8 cellular contexts compared by ENCODE assay signal in genomic region chr1:39098569-39099250, GRCh38.
DNase-seq lines count a peak whose midpoint lies in the region; ATAC-seq and TF ChIP-seq lines count a peak whose summit lies in the region.

No MANE protein-coding gene starts in this region.

- no peaks in the 10 kb centered on the region for H3K36me3 ChIP-seq in Peyer's patch
- H3K36me3 ChIP-seq in fibroblast of lung (ENCODE audit: control insufficient read depth, insufficient read depth, low read length), result no peaks in the 10 kb centered on the region
- no peaks in the 10 kb centered on the region for H3K36me3 ChIP-seq in testis (ENCODE audit: low read depth, missing control alignments)

- WGBS in testis, 2 donors, result 26 to 38% methylated on average over 5 of the region's 5 CpGs

- H3K9me3 Mint-ChIP-seq in activated T-cell treated with anti-CD3 and anti-CD28 coated beads, Interleukin-2, amount 50 U/mL, for 72 hours, result no peaks in the 10 kb centered on the region
- no peaks in the 10 kb centered on the region for H3K9me3 Mint-ChIP-seq in natural killer cell treated with Interleukin-12 subunit alpha and Interleukin-12 subunit beta and Interleukin-15 and Interleukin-18, amount 100 ng/mL, for 72 hours

- H3K27ac ChIP-seq in Peyer's patch (no peak overlapping the region), fibroblast of lung (ENCODE audit: insufficient read depth, low read length) (peak overlapping the region; percentile 81), testis (no peak overlapping the region)

- no peaks in the 10 kb centered on the region for H3K36me3 Mint-ChIP-seq in activated T-cell treated with anti-CD3 and anti-CD28 coated beads, Interleukin-2, amount 50 U/mL, for 72 hours (ENCODE audit: insufficient read depth in 2 of 2)
- H3K36me3 Mint-ChIP-seq in natural killer cell treated with Interleukin-12 subunit alpha and Interleukin-12 subunit beta and Interleukin-15 and Interleukin-18, amount 100 ng/mL, for 72 hours, result no peaks in the 10 kb centered on the region

- no peak for TF ChIP-seq POLR2A in Peyer's patch (IDR thresholded peaks at IDR 0.05)
- no peak for TF ChIP-seq POLR2A in testis (IDR thresholded peaks at IDR 0.05)

- H3K4me3 Mint-ChIP-seq in activated T-cell treated with anti-CD3 and anti-CD28 coated beads, Interleukin-2, amount 50 U/mL, for 72 hours, result no peak overlapping the region
- H3K4me3 Mint-ChIP-seq in natural killer cell treated with Interleukin-12 subunit alpha and Interleukin-12 subunit beta and Interleukin-15 and Interleukin-18, amount 100 ng/mL, for 72 hours, result no peak overlapping the region

- H4K20me1 ChIP-seq in fibroblast of lung (ENCODE audit: control insufficient read depth, extremely low read depth, insufficient read depth, low read length), result no peaks in the 10 kb centered on the region

- H3K4me1 ChIP-seq in Peyer's patch (peaks cover 0 to 4% (median under 1%) of the 10 kb centered on the region in 4 donors), fibroblast of lung (ENCODE audit: control insufficient read depth, extremely low read depth, insufficient read depth, low read length) (peaks cover 13% of the 10 kb centered on the region), testis (peaks cover 6% of the 10 kb centered on the region)

- no peak overlapping the region for H3K4me2 ChIP-seq in fibroblast of lung (ENCODE audit: extremely low read depth, insufficient read depth, low read length)

- peak overlapping the region; percentile 9 for H3K9ac ChIP-seq in fibroblast of lung (ENCODE audit: insufficient read depth, low read length)

- H3K27me3 Mint-ChIP-seq in activated T-cell treated with anti-CD3 and anti-CD28 coated beads, Interleukin-2, amount 50 U/mL, for 72 hours (ENCODE audit: low read depth), result no peaks in the 10 kb centered on the region
- peaks cover 0 to 3% of the 10 kb centered on the region in 2 donors for H3K27me3 Mint-ChIP-seq in natural killer cell treated with Interleukin-12 subunit alpha and Interleukin-12 subunit beta and Interleukin-15 and Interleukin-18, amount 100 ng/mL, for 72 hours

- TF ChIP-seq CTCF in LNCAP (IDR thresholded peaks at IDR 0.05), result peak; percentile 72
- peak; percentile 27 to 78 (median 68) for TF ChIP-seq CTCF in Peyer's patch (IDR thresholded peaks at IDR 0.05)
- peak; percentile 73 to 82 for TF ChIP-seq CTCF in fibroblast of lung (conservative IDR thresholded peaks at IDR 0.05 in 1 of 2, IDR thresholded peaks at IDR 0.05 in 1 of 2; ENCODE audit: low read depth in 1 of 2, low read length in 2 of 2)
- TF ChIP-seq CTCF in testis (IDR thresholded peaks at IDR 0.05), result peak; percentile 33 to 62 (median 59)

- peak overlapping the region; percentile 58 for H2AFZ ChIP-seq in fibroblast of lung (ENCODE audit: low read length)

- peak; percentile 85 to 87 for ATAC-seq in activated T-cell treated with anti-CD3 and anti-CD28 coated beads, Interleukin-2, amount 50 U/mL, for 72 hours (replicated peaks in 1 of 2)
- peak; percentile 79 to 82 for ATAC-seq in natural killer cell treated with Interleukin-12 subunit alpha and Interleukin-12 subunit beta and Interleukin-15 and Interleukin-18, amount 100 ng/mL, for 72 hours
- no peak for ATAC-seq in GM18868 (IDR thresholded peaks at IDR 0.05; ENCODE audit: unreplicated experiment)

- intact Hi-C loops in testis (cut with DNase I; ENCODE audit: low total_unique reads), result loop anchor here (5.0 kb wide), 1 partner anchor 159 kb away; no protein-coding TSS in a partner anchor

- H3K4me1 Mint-ChIP-seq in activated T-cell treated with anti-CD3 and anti-CD28 coated beads, Interleukin-2, amount 50 U/mL, for 72 hours (ENCODE audit: low read depth), result peaks cover 29% of the 10 kb centered on the region
- H3K4me1 Mint-ChIP-seq in natural killer cell treated with Interleukin-12 subunit alpha and Interleukin-12 subunit beta and Interleukin-15 and Interleukin-18, amount 100 ng/mL, for 72 hours (ENCODE audit: low read depth in 2 of 2), result peaks cover 15 to 21% of the 10 kb centered on the region in 2 donors

- H3K4me3 ChIP-seq in Peyer's patch, result no peak overlapping the region
- H3K4me3 ChIP-seq in fibroblast of lung (replicated peaks in 1 of 4; ENCODE audit: control extremely low read depth in 1 of 4, insufficient read depth in 1 of 4, low read depth in 3 of 4, low read length in 4 of 4), result no peak overlapping the region
- H3K4me3 ChIP-seq in testis, result no peak overlapping the region

- peak overlapping the region; percentile 34 for H3K27ac Mint-ChIP-seq in activated T-cell treated with anti-CD3 and anti-CD28 coated beads, Interleukin-2, amount 50 U/mL, for 72 hours
- H3K27ac Mint-ChIP-seq in natural killer cell treated with Interleukin-12 subunit alpha and Interleukin-12 subunit beta and Interleukin-15 and Interleukin-18, amount 100 ng/mL, for 72 hours, result peak overlapping the region in 1 of 2 donors; percentile 7

- H3K79me2 ChIP-seq in fibroblast of lung (ENCODE audit: control insufficient read depth, insufficient read depth, low read length), result peaks cover under 1% of the 10 kb centered on the region

- no peaks in the 10 kb centered on the region for H3K9me3 ChIP-seq in Peyer's patch
- no peaks in the 10 kb centered on the region for H3K9me3 ChIP-seq in fibroblast of lung (ENCODE audit: control insufficient read depth, insufficient read depth, low read depth, low read length)
- no peaks in the 10 kb centered on the region for H3K9me3 ChIP-seq in testis

- no peaks in the 10 kb centered on the region for H3K27me3 ChIP-seq in Peyer's patch
- no peaks in the 10 kb centered on the region for H3K27me3 ChIP-seq in fibroblast of lung (ENCODE audit: control insufficient read depth, insufficient read depth, low read length)
- H3K27me3 ChIP-seq in testis, result no peaks in the 10 kb centered on the region

- DNase-seq in DMS79 (lab: John Stamatoyannopoulos, UW) (peak; percentile 96), Peyer's patch (peak; percentile 45 to 75 (median 52)), fibroblast of lung (ENCODE audit: low read depth in 2 of 2) (peak; percentile 90 to 95), testis (peak; percentile 73)
- DNase-seq in activated T-cell treated with anti-CD3 and anti-CD28 coated beads, Interleukin-2, amount 50 U/mL, for 72 hours, result peak; percentile 62 to 63
- DNase-seq in natural killer cell treated with Interleukin-12 subunit alpha and Interleukin-12 subunit beta and Interleukin-15 and Interleukin-18, amount 100 ng/mL, for 72 hours (ENCODE audit: low spot score), result peak; percentile 74
